In the genomic region with DNA sequence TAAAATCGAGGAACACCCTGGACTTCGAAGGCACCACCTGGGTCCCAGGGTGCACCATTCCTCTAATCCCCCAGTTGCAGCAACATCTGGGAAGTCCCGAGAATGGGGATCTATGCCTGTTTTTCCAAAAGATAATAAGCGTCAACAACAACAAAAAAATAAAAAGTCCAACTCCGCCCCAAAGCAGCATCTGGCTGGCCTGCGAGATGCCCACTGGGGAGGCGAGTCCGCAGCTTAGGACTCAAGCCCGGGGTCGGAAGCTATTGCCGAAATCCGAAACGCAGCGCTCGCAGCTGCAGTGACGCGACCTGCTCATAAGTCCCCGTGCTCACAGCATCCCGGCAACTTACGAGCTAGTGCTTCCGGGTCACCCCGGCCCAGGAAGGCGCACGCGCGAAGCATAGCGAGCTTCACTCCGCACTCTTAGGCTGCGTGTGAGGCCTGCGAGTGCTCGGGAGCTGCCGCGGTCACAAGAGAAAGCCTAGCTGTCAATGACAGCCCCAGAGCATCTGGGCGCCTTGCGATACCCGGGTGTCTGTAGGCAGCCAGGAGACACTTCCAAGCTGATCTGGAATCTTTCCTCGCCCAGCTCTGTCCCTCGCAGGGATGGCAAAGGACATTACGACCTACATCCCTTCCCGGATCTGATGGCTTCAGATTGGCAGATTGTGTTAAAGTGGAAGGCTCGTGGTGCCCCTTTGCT, we compare ENCODE assay signal across 8 cellular contexts. TPM values are rescaled to one million over a fixed set of nuclear protein-coding genes. Genes with fewer than 3 reads are reported as not detected.
DNase-seq lines count a peak whose midpoint lies in the region; ATAC-seq and TF ChIP-seq lines count a peak whose summit lies in the region.

No MANE protein-coding gene starts in this region.

- DNase-seq in EL: peak; percentile 97
- DNase-seq in H4 (ENCODE audit: low spot score): peak; percentile 71
- DNase-seq in LNCaP clone FGC (ENCODE audit: low read depth): peak; percentile 94
- peak; percentile 94 for DNase-seq in RWPE1 (ENCODE audit: low spot score)
- DNase-seq in activated T-helper 9 cell treated with anti-CD3 and anti-CD28 coated beads, Interleukin-2, amount 50 U/mL, for 16 hours (ENCODE audit: low read depth): peak; percentile 91
- DNase-seq in fibroblast of peridontal ligament (ENCODE audit: extremely low read depth): peak; percentile 95
- peak; percentile 93 for DNase-seq in natural killer cell
- peak; percentile 90 to 94 (median 92) for DNase-seq in stimulated activated naive CD4-positive, alpha-beta T cell (lab: John Stamatoyannopoulos, UW)

- H3K4me3 ChIP-seq in LNCaP clone FGC (ENCODE audit: low read depth, low read length): peak overlapping the region; percentile 58

- peak overlapping the region; percentile 95 to 96 for H3K27ac Mint-ChIP-seq in natural killer cell

- peak overlapping the region; percentile 91 for H3K27ac ChIP-seq in RWPE1

- ATAC-seq in natural killer cell: peak; percentile 99 to 100 (median 100)

- CTCF ChIA-PET in RWPE1 (lab: Yijun Ruan, JAX): no interaction called here

- H3K4me1 Mint-ChIP-seq in natural killer cell: peaks cover 6 to 7% of the 10 kb centered on the region in 2 donors

- TF ChIP-seq CTCF in LNCaP clone FGC (IDR thresholded peaks at IDR 0.05; ENCODE audit: control insufficient read depth, extremely low read depth, insufficient read depth): no peak
- TF ChIP-seq CTCF in RWPE1 (conservative IDR thresholded peaks at IDR 0.05; ENCODE audit: low read depth): no peak
- TF ChIP-seq CTCF in natural killer cell (IDR thresholded peaks at IDR 0.05): no peak

- H3K27me3 Mint-ChIP-seq in natural killer cell (ENCODE audit: low read depth in 2 of 2): no peaks in the 10 kb centered on the region

- H3K36me3 Mint-ChIP-seq in natural killer cell: no peaks in the 10 kb centered on the region

- intact Hi-C loops in natural killer cell (cut with micrococcal nuclease): loop anchor here (1.0 kb wide), 4 partner anchors 9 to 71 kb away; a partner anchor contains a TSS

- peak overlapping the region; percentile 87 for H3K4me3 Mint-ChIP-seq in natural killer cell

- POLR2A ChIA-PET in RWPE1 (lab: Yijun Ruan, JAX; ENCODE audit: low non-redundant PET): interaction anchor here (1.0 to 1.1 kb wide), 3 partner anchors 9 to 22 kb away, joined by 7 to 9 read pairs (median 8); a partner anchor contains a TSS

- no peaks in the 10 kb centered on the region for H3K9me3 Mint-ChIP-seq in natural killer cell

RNA-seq across cellular contexts. Expression of a gene that starts 9.9 kb away (rescaled TPM):
- total RNA-seq in H4 (2014; rRNA removed; shearing (Covaris generic)): 15.5 and 20.1 TPM in 2 replicates
- total RNA-seq in natural killer cell: 10 to 100 TPM; 33.7 to 43.1 (median 35.0) TPM

RNA-seq across cellular contexts. Expression of a gene that starts 16.6 kb away (rescaled TPM):
- total RNA-seq in H4 (2014; rRNA removed; shearing (Covaris generic)): 8.8 and 8.9 TPM in 2 replicates
- 1 to 10 TPM; 5.2 to 8.6 (median 5.9) TPM for total RNA-seq in natural killer cell

RNA-seq across cellular contexts. Expression of a gene that starts 21.9 kb away (rescaled TPM):
- 43.6 and 45.7 TPM in 2 replicates for total RNA-seq in H4 (2014; rRNA removed; shearing (Covaris generic))
- 10 to 100 TPM; 67.9 to 76.9 (median 75.7) TPM for total RNA-seq in natural killer cell

Comparison
In these comparisons a context has a peak if more than half of its experiments do, and no peak if none do; other contexts are left out.
1. Peak in every context shown above with its lines: DNase-seq, ATAC-seq, H3K4me3 ChIP-seq and H3K27ac ChIP-seq.